Comparison of ENCODE assay signal across 7 cellular contexts in the genomic region with DNA sequence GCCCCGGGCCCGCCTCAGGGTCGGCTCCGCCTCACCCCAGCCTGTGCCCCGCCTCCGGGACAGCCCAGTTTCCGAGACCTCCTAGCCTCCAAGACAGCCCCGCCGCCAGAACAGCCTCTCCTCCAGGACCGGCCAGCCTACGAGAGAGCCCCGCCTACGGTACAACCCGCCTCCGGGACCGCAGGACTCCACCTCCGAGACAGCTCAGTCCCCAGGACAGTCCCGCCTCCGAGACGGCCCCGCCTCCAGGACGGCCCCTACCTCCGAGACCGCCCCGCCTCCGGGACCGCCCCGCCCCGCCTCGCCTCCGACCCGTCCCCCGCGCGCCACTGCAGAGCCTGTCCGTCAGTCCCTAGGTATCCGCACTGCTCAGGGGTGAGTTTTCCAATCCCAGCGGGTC. TPM values are rescaled to one million over a fixed set of nuclear protein-coding genes. Genes with fewer than 3 reads are reported as not detected.
A peak's percentile ranks its signal among the peaks of the same experiment; 100 is the strongest.
DNase-seq lines count a peak whose midpoint lies in the region; ATAC-seq lines count a peak whose summit lies in the region.
"Not testable (repeated sequence)": the region's sequence is repeated elsewhere in the genome, so short reads cannot be mapped to it uniquely, and the experiment has no call there.

TSS of gene TCAF2 (plus strand) at position 329 of the 400 bp plus-strand sequence.

- H3K27me3 Mint-ChIP-seq in activated naive CD8-positive, alpha-beta T cell treated with anti-CD3 and anti-CD28 coated beads, Interleukin-2, amount 10 ng/mL, durations not matched to agents 7 days and 5 days = not testable (repeated sequence)

- not testable (repeated sequence) for H3K9me3 Mint-ChIP-seq in activated naive CD8-positive, alpha-beta T cell treated with anti-CD3 and anti-CD28 coated beads, Interleukin-2, amount 10 ng/mL, durations not matched to agents 7 days and 5 days

- peak; percentile 88 for ATAC-seq in GM18909 (IDR thresholded peaks at IDR 0.05; ENCODE audit: poor library complexity, unreplicated experiment)
- ATAC-seq in HG02571 (IDR thresholded peaks at IDR 0.05; ENCODE audit: unreplicated experiment) = peak; percentile 85
- peak; percentile 75 for ATAC-seq in HG03442 (IDR thresholded peaks at IDR 0.05; ENCODE audit: unreplicated experiment)
- peak; percentile 91 for ATAC-seq in activated naive CD8-positive, alpha-beta T cell treated with anti-CD3 and anti-CD28 coated beads, Interleukin-2, amount 10 ng/mL, durations not matched to agents 7 days and 5 days (ENCODE audit: low read depth)
- ATAC-seq in left lobe of liver = peak; percentile 92

- H3K36me3 Mint-ChIP-seq in activated naive CD8-positive, alpha-beta T cell treated with anti-CD3 and anti-CD28 coated beads, Interleukin-2, amount 10 ng/mL, durations not matched to agents 7 days and 5 days = not testable (repeated sequence)

- not testable (repeated sequence) for H3K27ac Mint-ChIP-seq in activated naive CD8-positive, alpha-beta T cell treated with anti-CD3 and anti-CD28 coated beads, Interleukin-2, amount 10 ng/mL, durations not matched to agents 7 days and 5 days

- peak; percentile 74 to 75 for DNase-seq in activated CD4-positive, alpha-beta T cell treated with anti-CD3 and anti-CD28 coated beads, Interleukin-2, amount 50 U/mL, for 4 hours
- DNase-seq in activated naive CD8-positive, alpha-beta T cell treated with anti-CD3 and anti-CD28 coated beads, Interleukin-2, amount 10 ng/mL, durations not matched to agents 7 days and 5 days = not testable (repeated sequence)
- DNase-seq in left lobe of liver (ENCODE audit: low spot score) = peak; percentile 90
- DNase-seq in stimulated activated CD4-positive, alpha-beta T cell treated with anti-CD3 and anti-CD28 coated beads, TNF-alpha, amount 100 ng/mL, for 1 hour (ENCODE audit: low read depth in 3 of 3, low spot score in 1 of 3) = peak; percentile 40 to 60 (median 57)

- H3K4me3 Mint-ChIP-seq in activated naive CD8-positive, alpha-beta T cell treated with anti-CD3 and anti-CD28 coated beads, Interleukin-2, amount 10 ng/mL, durations not matched to agents 7 days and 5 days = not testable (repeated sequence)

- not testable (repeated sequence) for H3K4me1 Mint-ChIP-seq in activated naive CD8-positive, alpha-beta T cell treated with anti-CD3 and anti-CD28 coated beads, Interleukin-2, amount 10 ng/mL, durations not matched to agents 7 days and 5 days

- POLR2A ChIA-PET in activated naive CD8-positive, alpha-beta T cell treated with anti-CD3 and anti-CD28 coated beads, Interleukin-2, amount 10 ng/mL, durations not matched to agents 7 days and 5 days (lab: Charles Lee) = not testable (repeated sequence)

RNA-seq across cellular contexts. Expression of gene TCAF2, which starts in this region (rescaled TPM):
- total RNA-seq in activated naive CD8-positive, alpha-beta T cell treated with anti-CD3 and anti-CD28 coated beads, Interleukin-2, amount 10 ng/mL, durations not matched to agents 7 days and 5 days = 10 to 100 TPM; 20.3 to 20.9 TPM
- total RNA-seq in left lobe of liver = 2.9 TPM
